ENCODE assay signal across 18 cellular contexts in the genomic region with DNA sequence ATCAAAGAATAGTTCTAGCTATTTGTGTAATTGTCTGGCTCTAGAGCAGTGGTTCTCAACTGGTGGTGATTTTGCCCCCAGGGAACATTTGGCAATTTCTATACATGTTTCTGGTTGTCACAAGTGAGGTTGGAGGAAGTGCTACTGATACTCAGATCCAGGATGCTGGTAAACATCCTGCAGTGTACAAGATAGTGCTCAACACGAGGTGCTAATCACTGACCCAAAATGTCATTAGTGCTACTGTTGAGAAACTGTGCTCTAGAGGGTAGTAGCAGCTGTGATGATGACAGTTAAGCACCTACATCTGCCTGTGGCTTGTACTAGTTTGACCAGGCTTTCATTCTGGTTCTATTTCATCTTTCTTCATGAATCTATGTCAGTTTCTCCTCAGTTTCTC. TPM values are rescaled to one million over a fixed set of nuclear protein-coding genes. Genes with fewer than 3 reads are reported as not detected.
DNase-seq lines count a peak whose midpoint lies in the region; ATAC-seq, FAIRE-seq and TF ChIP-seq lines count a peak whose summit lies in the region.
"Had no signal": no experiment of that assay in that cellular context is flagged by ENCODE, and none has a peak within 500 bp of the region (broad histone marks: within the 10 kb centered on the region; RNA-seq: fewer than 3 reads in every experiment).

No MANE protein-coding gene starts in this region.

- 4% methylated on average over 1 of the region's 1 CpG for WGBS in GM12878 (ENCODE audit: insufficient coverage, insufficient replicate concordance, low lambda C conversion rate, missing lambda C conversion rate)

- no peak overlapping the region for H3K4me3 ChIP-seq in GM12878
- H3K4me3 ChIP-seq: body of pancreas, SJCRH30 had no signal

- H3K4me2 ChIP-seq in GM12878 (ENCODE audit: control insufficient read depth, insufficient read depth), result no peak overlapping the region

- no peaks in the 10 kb centered on the region for H3K9me3 ChIP-seq in GM12878 (replicated peaks; ENCODE audit: control insufficient read depth, insufficient read depth, low read length)
- H3K9me3 ChIP-seq: body of pancreas, SJCRH30 had no signal

- no peaks in the 10 kb centered on the region for H4K20me1 ChIP-seq in GM12878 (ENCODE audit: control insufficient read depth, insufficient read depth)

- no peak for TF ChIP-seq POLR2A in GM12878 (IDR thresholded peaks at IDR 0.05; ENCODE audit: low read depth, low read length)

- intact Hi-C loops in GM12878 (cut with micrococcal nuclease; ENCODE audit: unreplicated experiment), result no loop called here

- no peak overlapping the region for H2AFZ ChIP-seq in GM12878 (ENCODE audit: control insufficient read depth, low read depth, low read length)

- RAD21 ChIA-PET in GM12878 (lab: Charles Lee; ENCODE audit: unreplicated experiment), result interaction anchor here (0.6 kb wide), 1 partner anchor 40 kb away, joined by 3 read pairs; no protein-coding TSS in a partner anchor

- in situ Hi-C loops in GM12878 (cut with MboI), result no loop called here
- in situ Hi-C loops in KBM-7 (cut with MboI; ENCODE audit: low pct_unique_long_range_greater_than_20kb, low sequenced_read_pairs), result no loop called here

- SMC1A ChIA-PET in GM12878 (lab: Charles Lee; ENCODE audit: uncharacterized antibody, unreplicated experiment), result no interaction called here

- H3K27ac ChIP-seq in GM12878 (ENCODE audit: control insufficient read depth, insufficient read depth), result no peak overlapping the region
- H3K27ac ChIP-seq: body of pancreas, SJCRH30 had no signal

- CTCF ChIA-PET in GM12878 (lab: Yijun Ruan, JAX), result interaction anchor here (0.6 to 0.9 kb wide), 2 partner anchors 23 to 299 kb away, joined by 3 read pairs; no protein-coding TSS in a partner anchor

- FAIRE-seq in GM12878 (lab: Jason Lieb, UNC), result no peak
- FAIRE-seq: HTR-8/SVneo had no signal

- TF ChIP-seq RAD21 in GM12878 (IDR thresholded peaks at IDR 0.05; ENCODE audit: insufficient read depth, low read depth, low read length), result no peak

- POLR2A ChIA-PET in GM12878 (lab: Charles Lee), result interaction anchor here (0.7 to 1.3 kb wide), 2 partner anchors 9 to 12 kb away, joined by 4 read pairs; no protein-coding TSS in a partner anchor

- DNase-seq in GM12878 (ENCODE audit: low read depth, low spot score), result no peak
- DNase-seq in germinal center (ENCODE audit: low spot score), result no peak
- no peak for DNase-seq in KBM-7
- no peak for DNase-seq in activated CD4-positive, alpha-beta T cell treated with anti-CD3 and anti-CD28 coated beads, Interleukin-2, amount 50 U/mL, for 1 hour
- DNase-seq: activated CD4-positive, alpha-beta T cell treated with anti-CD3 and anti-CD28 coated beads, Interleukin-2, amount 10 ng/mL, durations not matched to agents 24 days and 14 days; activated T-cell treated with anti-CD3 and anti-CD28 coated beads for 4 hours; body of pancreas; dermis blood vessel endothelial cell; DMS 273 treated with DMSO at 0.1 percent for 48 hours; NCI-H446 treated with DMSO at 0.1 percent for 48 hours; nephron progenitor cell; SJCRH30; T-helper 9 cell had no signal

- ATAC-seq in GM18519 (IDR thresholded peaks at IDR 0.05; ENCODE audit: low FRiP score, unreplicated experiment) (peak; percentile 76), GM21526 (IDR thresholded peaks at IDR 0.05; ENCODE audit: low FRiP score, unreplicated experiment) (peak; percentile 64), HG03097 (IDR thresholded peaks at IDR 0.05; ENCODE audit: low FRiP score, unreplicated experiment) (peak; percentile 69), GM12878 (peak; percentile 59)
- ATAC-seq: body of pancreas had no signal

- TF ChIP-seq CTCF in GM12878 (IDR thresholded peaks at IDR 0.05 in 2 of 3, conservative IDR thresholded peaks at IDR 0.05 in 1 of 3; ENCODE audit: control insufficient read depth in 2 of 3, extremely low read depth in 1 of 3, insufficient read depth in 1 of 3, low read depth in 3 of 3, low read length in 3 of 3), result no peak

- TF ChIP-seq EP300 in GM12878 (IDR thresholded peaks at IDR 0.05; ENCODE audit: borderline replicate concordance in 1 of 2, control insufficient read depth in 1 of 2, low read depth in 2 of 2, low read length in 2 of 2), result no peak

- no peaks in the 10 kb centered on the region; a peak in 1 of 4 replicates for H3K36me3 ChIP-seq in GM12878 (ENCODE audit: control insufficient read depth in 2 of 2, insufficient read depth in 2 of 2, low read length in 1 of 2)
- H3K36me3 ChIP-seq: SJCRH30 had no signal

- BruUV-seq in GM12878 (replicated peaks; lab: Mats Ljungman, UMichigan), result no TSS peak

- no peaks in the 10 kb centered on the region for H3K27me3 ChIP-seq in GM12878 (replicated peaks in 1 of 2; ENCODE audit: control insufficient read depth in 2 of 2, insufficient read depth in 2 of 2, low read length in 1 of 2)
- H3K27me3 ChIP-seq: body of pancreas, SJCRH30 had no signal

- no peaks in the 10 kb centered on the region for H3K4me1 ChIP-seq in GM12878 (ENCODE audit: control insufficient read depth, insufficient read depth, low read length)
- H3K4me1 ChIP-seq: body of pancreas, SJCRH30 had no signal

- H3K9ac ChIP-seq in GM12878 (ENCODE audit: control insufficient read depth, insufficient read depth, low read length), result no peak overlapping the region

- no peaks in the 10 kb centered on the region for H3K79me2 ChIP-seq in GM12878 (ENCODE audit: control insufficient read depth, insufficient read depth, low read length)

RNA-seq across cellular contexts. Expression of a gene that starts 22.1 kb away (rescaled TPM):
- not detected in 2 replicates for total RNA-seq in GM12878 (2013; cell fraction: nucleolus; rRNA removed)
- total RNA-seq in GM12878 (2014; rRNA removed) (not detected in 2 replicates), GM12878 (2014; rRNA removed; fragmentation: Illumina TruSeq; extraction: Trizol) (not detected in 2 replicates), GM12878 (2021) (not detected in 2 replicates)
- polyA plus RNA-seq in GM12878 (2011; ENCODE audit: low read depth), result not detected
- polyA plus RNA-seq in GM12878 (2011; rRNA removed) (not detected in 2 replicates), GM12878 (2014; fragmentation: Illumina TruSeq; extraction: Trizol) (not detected in 2 replicates), GM12878 (2014; fragmentation: Nextera tagmentation; extraction: Ambion mirVana) (under 1 TPM; 0.02 to 0.06 TPM), GM12878 (2014; rRNA removed) (not detected in 2 replicates), GM12878 (2016; fragmentation: Nextera tagmentation; extraction: Ambion mirVana) (under 1 TPM; 0.09 to 0.20 TPM)
- not detected in 2 replicates for polyA plus RNA-seq in GM12878 (2011; cell fraction: cytosol; rRNA removed)
- polyA plus RNA-seq in GM12878 (2011; cell fraction: nucleus; rRNA removed), result not detected in 2 replicates
- 0.04 TPM in 1 of 2 replicates, not detected in the other for polyA plus RNA-seq in GM12878 (2012)
- polyA minus RNA-seq in GM12878 (2011; rRNA and poly(A)+ RNA removed), result not detected in 2 replicates
- polyA minus RNA-seq in GM12878 (2011; cell fraction: cytosol; rRNA and poly(A)+ RNA removed), result not detected in 2 replicates
- not detected in 2 replicates for polyA minus RNA-seq in GM12878 (2011; cell fraction: nucleus; rRNA and poly(A)+ RNA removed)
- total RNA-seq: activated CD4-positive, alpha-beta T cell treated with anti-CD3 and anti-CD28 coated beads, Interleukin-2, amount 10 ng/mL, durations not matched to agents 24 days and 14 days; dermis blood vessel endothelial cell; H4; SJCRH30 had no signal

RNA-seq across cellular contexts. Expression of a gene that starts 27.1 kb away (rescaled TPM):
- 27.8 and 30.6 TPM in 2 replicates for total RNA-seq in GM12878 (2013; cell fraction: nucleolus; rRNA removed)
- total RNA-seq in GM12878 (2014; rRNA removed) (9.8 and 13.7 TPM in 2 replicates), GM12878 (2014; rRNA removed; fragmentation: Illumina TruSeq; extraction: Trizol) (15.4 and 17.3 TPM in 2 replicates), GM12878 (2021) (7.6 and 8.2 TPM in 2 replicates)
- 3.1 TPM for polyA plus RNA-seq in GM12878 (2011; ENCODE audit: low read depth)
- polyA plus RNA-seq in GM12878 (2011; rRNA removed) (11.0 and 20.4 TPM in 2 replicates), GM12878 (2014; fragmentation: Illumina TruSeq; extraction: Trizol) (14.2 and 22.0 TPM in 2 replicates), GM12878 (2014; fragmentation: Nextera tagmentation; extraction: Ambion mirVana) (1 to 10 TPM; 7.9 to 9.4 TPM), GM12878 (2014; rRNA removed) (6.8 and 7.7 TPM in 2 replicates), GM12878 (2016; fragmentation: Nextera tagmentation; extraction: Ambion mirVana) (10 to 100 TPM; 14.2 to 14.6 TPM)
- 3.2 and 3.3 TPM in 2 replicates for polyA plus RNA-seq in GM12878 (2011; cell fraction: cytosol; rRNA removed)
- 6.2 and 7.9 TPM in 2 replicates for polyA plus RNA-seq in GM12878 (2011; cell fraction: nucleus; rRNA removed)
- 5.3 and 6.5 TPM in 2 replicates for polyA plus RNA-seq in GM12878 (2012)
- 5.0 and 11.3 TPM in 2 replicates for polyA minus RNA-seq in GM12878 (2011; rRNA and poly(A)+ RNA removed)
- 2.4 and 5.7 TPM in 2 replicates for polyA minus RNA-seq in GM12878 (2011; cell fraction: cytosol; rRNA and poly(A)+ RNA removed)
- polyA minus RNA-seq in GM12878 (2011; cell fraction: nucleus; rRNA and poly(A)+ RNA removed), result 15.2 and 24.5 TPM in 2 replicates

RNA-seq across cellular contexts. Expression of a gene that starts 36.3 kb away (rescaled TPM):
- 35.3 and 39.0 TPM in 2 replicates for total RNA-seq in GM12878 (2013; cell fraction: nucleolus; rRNA removed)
- total RNA-seq in GM12878 (2014; rRNA removed) (36.3 and 36.6 TPM in 2 replicates), GM12878 (2014; rRNA removed; fragmentation: Illumina TruSeq; extraction: Trizol) (32.9 and 34.2 TPM in 2 replicates), GM12878 (2021) (32.7 and 35.3 TPM in 2 replicates)
- 18.4 TPM for polyA plus RNA-seq in GM12878 (2011; ENCODE audit: low read depth)
- polyA plus RNA-seq in GM12878 (2011; rRNA removed) (18.4 and 22.7 TPM in 2 replicates), GM12878 (2014; fragmentation: Illumina TruSeq; extraction: Trizol) (41.2 and 59.9 TPM in 2 replicates), GM12878 (2014; fragmentation: Nextera tagmentation; extraction: Ambion mirVana) (10 to 100 TPM in 1 of 2 experiments, 1 to 10 TPM in 1; 5.6 to 10.4 TPM), GM12878 (2014; rRNA removed) (29.1 and 29.7 TPM in 2 replicates), GM12878 (2016; fragmentation: Nextera tagmentation; extraction: Ambion mirVana) (10 to 100 TPM; 41.6 to 42.4 TPM)
- polyA plus RNA-seq in GM12878 (2011; cell fraction: cytosol; rRNA removed), result 10.4 and 10.5 TPM in 2 replicates
- 14.0 and 21.8 TPM in 2 replicates for polyA plus RNA-seq in GM12878 (2011; cell fraction: nucleus; rRNA removed)
- 18.8 and 23.2 TPM in 2 replicates for polyA plus RNA-seq in GM12878 (2012)
- polyA minus RNA-seq in GM12878 (2011; rRNA and poly(A)+ RNA removed), result 14.1 and 21.4 TPM in 2 replicates
- 14.7 and 17.6 TPM in 2 replicates for polyA minus RNA-seq in GM12878 (2011; cell fraction: cytosol; rRNA and poly(A)+ RNA removed)
- 15.1 and 26.7 TPM in 2 replicates for polyA minus RNA-seq in GM12878 (2011; cell fraction: nucleus; rRNA and poly(A)+ RNA removed)
